In the genomic region with DNA sequence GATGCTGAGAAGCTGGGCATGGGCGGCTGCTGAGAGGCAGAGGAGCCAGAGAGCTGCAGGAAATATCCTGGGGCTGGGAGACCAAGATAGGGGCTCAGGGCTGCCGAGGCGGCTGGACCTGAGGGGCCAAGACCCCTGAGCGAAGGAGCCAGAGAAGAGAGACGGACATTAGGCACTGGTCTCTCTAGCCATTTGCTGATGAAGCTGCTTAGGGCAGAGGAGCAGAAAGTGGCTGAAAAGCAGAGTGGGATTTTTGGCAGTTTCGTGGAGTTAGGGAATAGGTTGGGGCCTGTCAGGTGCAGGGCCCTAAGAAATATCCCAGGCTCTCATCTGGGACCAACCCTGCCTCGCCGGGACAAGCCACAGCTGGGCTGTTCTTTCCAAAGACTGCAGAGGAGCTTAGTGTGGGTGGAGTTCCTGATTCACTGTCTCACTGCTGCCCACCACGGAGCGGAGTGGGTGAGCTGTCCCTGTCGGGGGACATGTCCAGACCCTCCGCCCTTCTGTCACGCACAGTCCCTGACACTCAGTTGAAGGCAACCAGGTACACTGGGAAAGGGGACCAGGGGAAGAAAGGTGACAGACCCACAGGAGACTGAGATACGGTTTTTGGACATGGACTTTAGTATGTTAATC, we compare ENCODE assay signal across 17 cellular contexts. TPM values are rescaled to one million over a fixed set of nuclear protein-coding genes. Genes with fewer than 3 reads are reported as not detected.
DNase-seq lines count a peak whose midpoint lies in the region; ATAC-seq and TF ChIP-seq lines count a peak whose summit lies in the region.
"Had no signal": no experiment of that assay in that cellular context is flagged by ENCODE, and none has a peak within 500 bp of the region (broad histone marks: within the 10 kb centered on the region; RNA-seq: fewer than 3 reads in every experiment).

No MANE protein-coding gene starts in this region.

- peaks cover 21% of the 10 kb centered on the region for H3K4me1 Mint-ChIP-seq in endodermal cell

- H3K4me3 ChIP-seq in LNCaP clone FGC (ENCODE audit: low read depth, low read length) (peak overlapping the region; percentile 71), endodermal cell (ENCODE audit: low read length) (no peak overlapping the region), trophoblast cell (ENCODE audit: low read depth, low read length) (no peak overlapping the region)
- H3K4me3 ChIP-seq: right atrium auricular region had no signal

- ATAC-seq in GM21360 (IDR thresholded peaks at IDR 0.05; ENCODE audit: unreplicated experiment) = no peak
- ATAC-seq: activated T-helper 17 cell treated with anti-CD3 and anti-CD28 coated beads, Interleukin-2, amount 50 U/mL, for 72 hours had no signal

- peak overlapping the region; percentile 36 for H3K14ac ChIP-seq in trophoblast cell (ENCODE audit: low read length)

- peaks cover 4% of the 10 kb centered on the region for H3K9me3 Mint-ChIP-seq in endodermal cell
- H3K9me3 Mint-ChIP-seq: activated T-helper 17 cell treated with anti-CD3 and anti-CD28 coated beads, Interleukin-2, amount 50 U/mL, for 72 hours; immature natural killer cell; memory B cell had no signal

- H3K27me3 Mint-ChIP-seq in endodermal cell (ENCODE audit: insufficient read depth) = no peaks in the 10 kb centered on the region
- H3K27me3 Mint-ChIP-seq: activated T-helper 17 cell treated with anti-CD3 and anti-CD28 coated beads, Interleukin-2, amount 50 U/mL, for 72 hours; memory B cell had no signal

- no peaks in the 10 kb centered on the region for H3K27me3 ChIP-seq in endodermal cell (ENCODE audit: control insufficient read depth, insufficient read depth, low read length, poor library complexity, severe bottlenecking)
- H3K27me3 ChIP-seq in trophoblast cell (ENCODE audit: insufficient read depth, low read length) = no peaks in the 10 kb centered on the region
- H3K27me3 ChIP-seq: right atrium auricular region had no signal

- H3K4me2 ChIP-seq in trophoblast cell (ENCODE audit: low read length) = peak overlapping the region; percentile 45

- H3K4me1 ChIP-seq in endodermal cell (ENCODE audit: control insufficient read depth, insufficient read depth, low read length) (no peaks in the 10 kb centered on the region), trophoblast cell (ENCODE audit: control insufficient read depth in 1 of 2, insufficient read depth in 2 of 2, low read length in 2 of 2) (peaks cover 26 to 40% of the 10 kb centered on the region in 2 experiments)

- TF ChIP-seq CTCF in LNCaP clone FGC (IDR thresholded peaks at IDR 0.05; ENCODE audit: control insufficient read depth, extremely low read depth, insufficient read depth) (no peak), endodermal cell (conservative IDR thresholded peaks at IDR 0.05) (no peak)

- no peaks in the 10 kb centered on the region for H3K79me2 ChIP-seq in trophoblast cell (ENCODE audit: control insufficient read depth, insufficient read depth, low read length, poor library complexity)

- H3K23ac ChIP-seq in trophoblast cell (ENCODE audit: low read length) = no peak overlapping the region

- peak overlapping the region; percentile 79 for H4K91ac ChIP-seq in trophoblast cell (ENCODE audit: low read depth, low read length)

- WGBS in endodermal cell (ENCODE audit: insufficient coverage in 1 of 2, insufficient read length in 1 of 2), 2 experiments = 92 to 94% methylated on average over 10 to 14 of the region's 14 CpGs
- WGBS in trophoblast cell (ENCODE audit: extremely low coverage, insufficient coverage, insufficient read length) = no CpG with 5 or more reads among the region's 14 CpGs

- H3K36me3 Mint-ChIP-seq in endodermal cell (ENCODE audit: low read depth) = peaks cover 19% of the 10 kb centered on the region
- H3K36me3 Mint-ChIP-seq: immature natural killer cell had no signal

- peak overlapping the region; percentile 55 for H2BK12ac ChIP-seq in trophoblast cell (ENCODE audit: low read length)

- H3K79me1 ChIP-seq in trophoblast cell (ENCODE audit: low read length) = peaks cover 19% of the 10 kb centered on the region

- H2AK5ac ChIP-seq in trophoblast cell (ENCODE audit: low read length) = peak overlapping the region; percentile 2

- DNase-seq in D341Med (ENCODE audit: low spot score) (peak; percentile 22), LNCaP clone FGC (ENCODE audit: low read depth) (no peak), endodermal cell (no peak), trophoblast cell (no peak), T-helper 9 cell (no peak), kidney tubule cell (ENCODE audit: low spot score) (no peak)
- no peak for DNase-seq in central memory CD4-positive, alpha-beta T cell
- DNase-seq: activated CD4-positive, alpha-beta T cell treated with anti-CD3 and anti-CD28 coated beads, Interleukin-2, amount 50 U/mL, for 1 hour; immature natural killer cell; IMR-90; NCI-H1092; SHP77; stimulated activated CD4-positive, alpha-beta T cell treated with anti-CD3 and anti-CD28 coated beads, Interleukin-2, amount 100 ng/mL, for 24 hours had no signal

- peak overlapping the region; percentile 5 for H3K4ac ChIP-seq in trophoblast cell (ENCODE audit: low read depth, low read length)

- peak overlapping the region; percentile 23 for H2AFZ ChIP-seq in trophoblast cell (ENCODE audit: insufficient read depth, low read length, poor library complexity)

- no peak overlapping the region for H3K4me3 Mint-ChIP-seq in endodermal cell
- H3K4me3 Mint-ChIP-seq: activated T-helper 17 cell treated with anti-CD3 and anti-CD28 coated beads, Interleukin-2, amount 50 U/mL, for 72 hours; immature natural killer cell; memory B cell had no signal

- no peak overlapping the region for H3K9ac ChIP-seq in endodermal cell (ENCODE audit: extremely low read depth, low read length, poor library complexity, severe bottlenecking)
- H3K9ac ChIP-seq in trophoblast cell (ENCODE audit: low read length) = no peak overlapping the region

- H3K36me3 ChIP-seq in endodermal cell (ENCODE audit: control insufficient read depth, insufficient read depth, low read length) = peaks cover 12% of the 10 kb centered on the region
- peaks cover 3 to 7% of the 10 kb centered on the region in 2 experiments for H3K36me3 ChIP-seq in trophoblast cell (ENCODE audit: control insufficient read depth in 1 of 2, insufficient read depth in 2 of 2, low read length in 2 of 2)

- no peaks in the 10 kb centered on the region for H3K9me3 ChIP-seq in endodermal cell (ENCODE audit: control insufficient read depth, low read length)
- H3K9me3 ChIP-seq in trophoblast cell (ENCODE audit: insufficient read depth, low read depth, low read length) = peaks cover 2% of the 10 kb centered on the region
- H3K9me3 ChIP-seq: right atrium auricular region had no signal

- peak overlapping the region; percentile 8 for H2BK120ac ChIP-seq in trophoblast cell (ENCODE audit: insufficient read depth, low read length, poor library complexity)

- H3K27ac Mint-ChIP-seq in endodermal cell = peak overlapping the region; percentile 30
- H3K27ac Mint-ChIP-seq: activated T-helper 17 cell treated with anti-CD3 and anti-CD28 coated beads, Interleukin-2, amount 50 U/mL, for 72 hours had no signal

- peak overlapping the region; percentile 40 for H3K18ac ChIP-seq in trophoblast cell (ENCODE audit: low read length)

- peak overlapping the region; percentile 27 for H2BK5ac ChIP-seq in trophoblast cell (ENCODE audit: low read depth, low read length, poor library complexity)

- peak overlapping the region; percentile 32 for H4K8ac ChIP-seq in trophoblast cell (ENCODE audit: low read depth, low read length)

- H4K12ac ChIP-seq in trophoblast cell (ENCODE audit: low read depth, low read length) = no peak overlapping the region

- no peak overlapping the region for H3K27ac ChIP-seq in endodermal cell (ENCODE audit: low read depth, low read length)
- H3K27ac ChIP-seq in trophoblast cell (ENCODE audit: low read depth, low read length) = peak overlapping the region; percentile 65
- H3K27ac ChIP-seq: right atrium auricular region had no signal

RNA-seq across cellular contexts. Expression of a gene that starts 11.3 kb away (rescaled TPM):
- 10 to 100 TPM; 31.2 to 32.2 TPM for total RNA-seq in endodermal cell
- 20.6 TPM for polyA plus RNA-seq in endodermal cell (2013, experiment 1 of 2)
- polyA plus RNA-seq in endodermal cell (2013, experiment 2 of 2) = 18.7 TPM
- polyA plus RNA-seq in trophoblast cell (2013) = 10.6 and 11.7 TPM in 2 replicates

RNA-seq across cellular contexts. Expression of a gene that starts 31.8 kb away (rescaled TPM):
- 10 to 100 TPM; 11.0 to 15.9 TPM for total RNA-seq in endodermal cell
- 11.0 TPM for polyA plus RNA-seq in endodermal cell (2013, experiment 1 of 2)
- 11.3 TPM for polyA plus RNA-seq in endodermal cell (2013, experiment 2 of 2)
- 5.4 and 5.6 TPM in 2 replicates for polyA plus RNA-seq in trophoblast cell (2013)
